Comparison of ENCODE assay signal across 7 cellular contexts in the genomic region with DNA sequence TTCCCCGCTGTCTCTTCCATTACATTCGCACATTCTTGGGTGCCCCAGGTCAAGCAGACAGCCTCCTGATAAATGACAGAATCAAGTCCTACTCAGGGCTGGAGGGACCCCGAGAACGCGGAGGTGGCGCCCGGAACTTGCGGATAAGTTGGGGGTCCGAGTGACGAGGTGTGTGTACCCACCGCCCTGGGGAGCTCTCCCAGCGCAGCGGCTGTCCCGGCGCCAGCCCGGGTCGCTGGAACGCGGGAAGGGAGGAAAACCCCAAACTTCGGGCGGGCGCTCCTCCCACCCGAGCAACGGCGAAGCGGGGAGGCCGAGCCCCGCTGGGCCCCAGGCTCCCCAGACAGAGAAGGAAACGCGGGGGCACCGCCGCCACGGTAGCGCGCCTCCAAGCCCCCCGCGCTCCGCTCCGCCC. TPM values are rescaled to one million over a fixed set of nuclear protein-coding genes. Genes with fewer than 3 reads are reported as not detected.
DNase-seq lines count a peak whose midpoint lies in the region; ATAC-seq and TF ChIP-seq lines count a peak whose summit lies in the region.

No MANE protein-coding gene starts in this region.

- H3K9me3 ChIP-seq in ascending aorta: no peaks in the 10 kb centered on the region
- no peaks in the 10 kb centered on the region for H3K9me3 ChIP-seq in left lung
- no peaks in the 10 kb centered on the region for H3K9me3 ChIP-seq in tibial artery

- no peak for TF ChIP-seq CTCF in ascending aorta (IDR thresholded peaks at IDR 0.05)
- TF ChIP-seq CTCF in left lung (IDR thresholded peaks at IDR 0.05): no peak
- TF ChIP-seq CTCF in tibial artery (IDR thresholded peaks at IDR 0.05): no peak

- H3K27ac ChIP-seq in ascending aorta: peak overlapping the region; percentile 57 to 67
- H3K27ac ChIP-seq in left lung: peak overlapping the region; percentile 76 to 86
- H3K27ac ChIP-seq in tibial artery: peak overlapping the region; percentile 59 to 72

- H3K36me3 ChIP-seq in ascending aorta (no peaks in the 10 kb centered on the region), left lung (no peaks in the 10 kb centered on the region), tibial artery (no peaks in the 10 kb centered on the region)

- ATAC-seq in GM19438 (IDR thresholded peaks at IDR 0.05; ENCODE audit: low read depth, unreplicated experiment) (peak; percentile 16), HG03571 (IDR thresholded peaks at IDR 0.05; ENCODE audit: unreplicated experiment) (peak; percentile 4), left lung (peak; percentile 3), GM19397 (IDR thresholded peaks at IDR 0.05; ENCODE audit: unreplicated experiment) (no peak)

- DNase-seq in ascending aorta (ENCODE audit: low spot score in 2 of 2) (peak in 1 of 2 donors; percentile 66), left lung (no peak), tibial artery (peak in 1 of 2 donors; percentile 70), amygdala (lab: John Stamatoyannopoulos, UW) (no peak)

- intact Hi-C loops in ascending aorta (cut with DNase I): loop anchor here (2.0 to 5.0 kb wide), 2 partner anchors 50 to 687 kb away; a partner anchor contains a TSS
- intact Hi-C loops in left lung (cut with DNase I): no loop called here
- intact Hi-C loops in tibial artery (cut with DNase I; ENCODE audit: low total_unique reads): no loop called here

- peak overlapping the region; percentile 96 for H3K4me3 ChIP-seq in ascending aorta
- peak overlapping the region; percentile 85 to 93 for H3K4me3 ChIP-seq in left lung
- peak overlapping the region; percentile 83 to 99 for H3K4me3 ChIP-seq in tibial artery

- H3K4me1 ChIP-seq in ascending aorta (peaks cover 0 to 13% of the 10 kb centered on the region in 2 donors), left lung (peaks cover 11 to 40% of the 10 kb centered on the region in 2 donors), tibial artery (peaks cover 0 to 19% (median 13%) of the 10 kb centered on the region in 4 donors)

- H3K27me3 ChIP-seq in ascending aorta (no peaks in the 10 kb centered on the region), left lung (no peaks in the 10 kb centered on the region), tibial artery (no peaks in the 10 kb centered on the region)

RNA-seq across cellular contexts. Expression of a gene that starts 0.6 kb away (rescaled TPM):
- 6.4 TPM for total RNA-seq in ascending aorta
- 10 to 100 TPM; 28.3 to 50.3 TPM for total RNA-seq in left lung

RNA-seq across cellular contexts. Expression of a gene that starts 23.8 kb away (rescaled TPM):
- total RNA-seq in ascending aorta (0.85 TPM), left lung (10 to 100 TPM in 1 of 2 donors, 1 to 10 TPM in 1; 3.0 to 10.8 TPM)

RNA-seq across cellular contexts. Expression of a gene that starts 48.6 kb away (rescaled TPM):
- total RNA-seq in ascending aorta (57.0 TPM), left lung (10 to 100 TPM; 44.1 to 44.4 TPM)
